In genomic region chr2:45470531-45470930, GRCh38 we compare ENCODE assay signal across 18 cellular contexts.
DNase-seq lines count a peak whose midpoint lies in the region; ATAC-seq, FAIRE-seq and TF ChIP-seq lines count a peak whose summit lies in the region.
"Had no signal": no experiment of that assay in that cellular context is flagged by ENCODE, and none has a peak within 500 bp of the region (broad histone marks: within the 10 kb centered on the region; RNA-seq: fewer than 3 reads in every experiment).

No MANE protein-coding gene starts in this region.

- intact Hi-C loops in left ventricle myocardium superior (cut with micrococcal nuclease) = no loop called here
- intact Hi-C loops in natural killer cell (cut with micrococcal nuclease) = no loop called here

- ATAC-seq in left ventricle myocardium superior (peak; percentile 94), natural killer cell (no peak)
- ATAC-seq in stimulated activated memory B cell treated with anti-CD40 and anti-IgM and Interleukin-4, amounts not matched to agents 10 μg/mL and 1 μg/mL and 100 μg/mL, for 72 hours = no peak

- TF ChIP-seq CTCF in VCaP (conservative IDR thresholded peaks at IDR 0.05) = no peak
- TF ChIP-seq CTCF in natural killer cell (IDR thresholded peaks at IDR 0.05) = no peak

- H3K4me1 Mint-ChIP-seq in natural killer cell = no peaks in the 10 kb centered on the region
- no peaks in the 10 kb centered on the region for H3K4me1 Mint-ChIP-seq in stimulated activated memory B cell treated with anti-CD40 and anti-IgM and Interleukin-4, amounts not matched to agents 10 μg/mL and 1 μg/mL and 100 μg/mL, for 72 hours

- peak overlapping the region; percentile 53 for H3K27ac ChIP-seq in VCaP
- H3K27ac ChIP-seq: epithelial cell of prostate, RWPE1, sigmoid colon had no signal

- H3K27ac Mint-ChIP-seq in natural killer cell = no peak overlapping the region
- H3K27ac Mint-ChIP-seq in stimulated activated memory B cell treated with anti-CD40 and anti-IgM and Interleukin-4, amounts not matched to agents 10 μg/mL and 1 μg/mL and 100 μg/mL, for 72 hours = no peak overlapping the region
- H3K27ac Mint-ChIP-seq: immature natural killer cell, neural progenitor cell had no signal

- DNase-seq in H54 (ENCODE audit: insufficient read length, low spot score) (no peak), left ventricle myocardium superior (no peak), skeletal muscle cell (ENCODE audit: low read depth) (peak; percentile 33), NAMALWA (ENCODE audit: low spot score) (no peak), natural killer cell (no peak)
- DNase-seq: activated CD8-positive, alpha-beta memory T cell treated with anti-CD3 and anti-CD28 coated beads for 24 hours; BE2C; cortex of kidney; immature natural killer cell; sigmoid colon; stimulated activated CD4-positive, alpha-beta T cell treated with anti-CD3 and anti-CD28 coated beads, Interleukin-4, amount 100 ng/mL, for 1 hour had no signal

- peak; percentile 11 for FAIRE-seq in H54 (lab: Jason Lieb, UNC)
- FAIRE-seq: HTR-8/SVneo had no signal

- H3K9me3 Mint-ChIP-seq in natural killer cell = no peaks in the 10 kb centered on the region
- no peaks in the 10 kb centered on the region for H3K9me3 Mint-ChIP-seq in stimulated activated memory B cell treated with anti-CD40 and anti-IgM and Interleukin-4, amounts not matched to agents 10 μg/mL and 1 μg/mL and 100 μg/mL, for 72 hours
- H3K9me3 Mint-ChIP-seq: immature natural killer cell, neural progenitor cell had no signal

- H3K4me3 ChIP-seq in skeletal muscle cell (ENCODE audit: low read depth, low read length) = no peak overlapping the region
- H3K4me3 ChIP-seq: HAP-1, neural progenitor cell, sigmoid colon had no signal

- H3K4me3 Mint-ChIP-seq in natural killer cell = no peak overlapping the region
- no peak overlapping the region for H3K4me3 Mint-ChIP-seq in stimulated activated memory B cell treated with anti-CD40 and anti-IgM and Interleukin-4, amounts not matched to agents 10 μg/mL and 1 μg/mL and 100 μg/mL, for 72 hours
- H3K4me3 Mint-ChIP-seq: immature natural killer cell, neural progenitor cell had no signal

- H3K27me3 Mint-ChIP-seq in natural killer cell (ENCODE audit: low read depth in 2 of 2) = no peaks in the 10 kb centered on the region
- no peaks in the 10 kb centered on the region for H3K27me3 Mint-ChIP-seq in stimulated activated memory B cell treated with anti-CD40 and anti-IgM and Interleukin-4, amounts not matched to agents 10 μg/mL and 1 μg/mL and 100 μg/mL, for 72 hours

- no peak for TF ChIP-seq POLR2A in H54 (IDR thresholded peaks at IDR 0.05; ENCODE audit: low read depth, low read length)

- peaks cover 10% of the 10 kb centered on the region for H3K36me3 Mint-ChIP-seq in natural killer cell
- H3K36me3 Mint-ChIP-seq in stimulated activated memory B cell treated with anti-CD40 and anti-IgM and Interleukin-4, amounts not matched to agents 10 μg/mL and 1 μg/mL and 100 μg/mL, for 72 hours = peaks cover 28% of the 10 kb centered on the region
